ENCODE assay signal across 13 cellular contexts in the genomic region with DNA sequence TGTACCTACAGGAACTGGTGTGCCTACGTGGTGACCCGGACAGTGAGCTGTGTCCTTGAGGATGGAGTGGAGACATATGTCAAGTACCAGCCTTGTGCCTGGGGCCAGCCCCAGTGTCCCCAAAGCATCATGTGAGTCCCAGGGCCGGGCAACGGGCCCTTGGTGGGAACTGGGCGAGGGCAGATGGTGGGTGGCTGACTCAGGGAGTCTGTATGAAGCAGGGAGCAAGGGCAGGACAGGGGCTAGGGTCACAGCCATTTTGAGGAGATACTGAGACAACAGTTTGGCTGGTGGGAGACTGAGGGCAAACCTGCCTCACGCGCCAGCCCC. TPM values are rescaled to one million over a fixed set of nuclear protein-coding genes. Genes with fewer than 3 reads are reported as not detected.
DNase-seq lines count a peak whose midpoint lies in the region; ATAC-seq and TF ChIP-seq lines count a peak whose summit lies in the region.
"Had no signal": no experiment of that assay in that cellular context is flagged by ENCODE, and none has a peak within 500 bp of the region (broad histone marks: within the 10 kb centered on the region; RNA-seq: fewer than 3 reads in every experiment).

No MANE protein-coding gene starts in this region.

- H3K9ac ChIP-seq in muscle layer of colon (ENCODE audit: low read length), result peak overlapping the region; percentile 97

- H3K4me3 ChIP-seq in cardiac fibroblast (replicated peaks in 1 of 2; ENCODE audit: low read depth in 2 of 2, low read length in 2 of 2), result peak overlapping the region; percentile 72 to 93
- peak overlapping the region; percentile 90 to 96 for H3K4me3 ChIP-seq in muscle layer of colon (ENCODE audit: low read depth in 1 of 2, low read length in 2 of 2)
- H3K4me3 ChIP-seq in tibial nerve, result peak overlapping the region in 2 of 4 donors; percentile 39 to 59

- 47 to 59% methylated on average over 7 of the region's 7 CpGs for WGBS in tibial nerve, 2 donors

- H3K9me3 ChIP-seq in muscle layer of colon (ENCODE audit: low read length), result no peaks in the 10 kb centered on the region
- no peaks in the 10 kb centered on the region for H3K9me3 ChIP-seq in tibial nerve

- H3K27me3 ChIP-seq in muscle layer of colon (ENCODE audit: control insufficient read depth in 1 of 2, insufficient read depth in 2 of 2, low read length in 2 of 2) (no peaks in the 10 kb centered on the region), tibial nerve (no peaks in the 10 kb centered on the region)

- H3K4me1 ChIP-seq in muscle layer of colon (ENCODE audit: insufficient read depth, low read length) (peaks cover 70% of the 10 kb centered on the region), tibial nerve (peaks cover 0 to 60% (median 40%) of the 10 kb centered on the region in 4 donors)

- peaks cover 50% of the 10 kb centered on the region for H3K4me1 Mint-ChIP-seq in activated T-cell treated with anti-CD3 and anti-CD28 coated beads, Interleukin-2, amount 50 U/mL, for 72 hours (ENCODE audit: low read depth)

- H3K4me3 Mint-ChIP-seq in activated T-cell treated with anti-CD3 and anti-CD28 coated beads, Interleukin-2, amount 50 U/mL, for 72 hours, result peak overlapping the region; percentile 22 to 76

- no peak for TF ChIP-seq CTCF in cardiac fibroblast (IDR thresholded peaks at IDR 0.05; ENCODE audit: low read depth, low read length)
- no peak for TF ChIP-seq CTCF in tibial nerve (IDR thresholded peaks at IDR 0.05)

- TF ChIP-seq POLR2A in tibial nerve (IDR thresholded peaks at IDR 0.05) (no peak), erythroblast (IDR thresholded peaks at IDR 0.05; ENCODE audit: low read length) (no peak)

- H3K27ac Mint-ChIP-seq in activated T-cell treated with anti-CD3 and anti-CD28 coated beads, Interleukin-2, amount 50 U/mL, for 72 hours, result peak overlapping the region; percentile 79

- no peaks in the 10 kb centered on the region for H3K27me3 Mint-ChIP-seq in activated T-cell treated with anti-CD3 and anti-CD28 coated beads, Interleukin-2, amount 50 U/mL, for 72 hours (ENCODE audit: low read depth)

- no peak for DNase-seq in activated T-cell treated with anti-CD3 and anti-CD28 coated beads, Interleukin-2, amount 50 U/mL, for 72 hours
- DNase-seq in activated T-cell treated with anti-CD3 and anti-CD28 coated beads for 4 hours (no peak), cardiac fibroblast (ENCODE audit: low read depth in 2 of 2) (no peak), tibial nerve (ENCODE audit: low spot score in 2 of 2) (no peak), NCI-H187 (lab: John Stamatoyannopoulos, UW) (no peak), erythroblast (lab: John Stamatoyannopoulos, UW) (no peak)
- DNase-seq: activated CD4-positive, alpha-beta T cell treated with anti-CD3 and anti-CD28 coated beads, Interleukin-2, amount 50 U/mL, for 1 hour; AML-193; NCI-H1092; OCI-M1; stimulated activated CD4-positive, alpha-beta T cell treated with anti-CD3 and anti-CD28 coated beads, Interleukin-12 subunit alpha, Interleukin-12 subunit beta, amount 100 ng/mL, for 4 hours had no signal

- H3K36me3 Mint-ChIP-seq in activated T-cell treated with anti-CD3 and anti-CD28 coated beads, Interleukin-2, amount 50 U/mL, for 72 hours (ENCODE audit: insufficient read depth in 2 of 2), result no peaks in the 10 kb centered on the region

- no peaks in the 10 kb centered on the region for H3K9me3 Mint-ChIP-seq in activated T-cell treated with anti-CD3 and anti-CD28 coated beads, Interleukin-2, amount 50 U/mL, for 72 hours

- ATAC-seq in activated T-cell treated with anti-CD3 and anti-CD28 coated beads, Interleukin-2, amount 50 U/mL, for 72 hours (replicated peaks in 1 of 2), result no peak
- ATAC-seq in HG02970 (IDR thresholded peaks at IDR 0.05; ENCODE audit: low FRiP score, unreplicated experiment), result no peak

- H3K36me3 ChIP-seq in muscle layer of colon (ENCODE audit: insufficient read depth, low read length) (peaks cover 17% of the 10 kb centered on the region), tibial nerve (peaks cover 0 to 14% (median 0%) of the 10 kb centered on the region in 3 donors)

- no peak for TF ChIP-seq EP300 in tibial nerve (IDR thresholded peaks at IDR 0.05)

- H3K27ac ChIP-seq in muscle layer of colon (ENCODE audit: low read depth, low read length), result peak overlapping the region; percentile 87
- peak overlapping the region in 3 of 4 donors; percentile 88 to 94 (median 91) for H3K27ac ChIP-seq in tibial nerve

RNA-seq across cellular contexts. Expression of a gene that starts 1.7 kb away (rescaled TPM):
- 1 to 10 TPM in 1 of 2 donors, under 1 TPM in 1; 0.36 to 1.0 TPM for total RNA-seq in activated T-cell treated with anti-CD3 and anti-CD28 coated beads, Interleukin-2, amount 50 U/mL, for 72 hours
- 10 to 100 TPM; 56.6 to 95.1 (median 70.1) TPM for total RNA-seq in tibial nerve

RNA-seq across cellular contexts. Expression of a gene that starts 6.5 kb away (rescaled TPM):
- 10 to 100 TPM; 11.9 to 12.9 TPM for total RNA-seq in activated T-cell treated with anti-CD3 and anti-CD28 coated beads, Interleukin-2, amount 50 U/mL, for 72 hours
- 10 to 100 TPM in 2 of 4 donors, 1 to 10 TPM in 2; 5.1 to 12.2 (median 9.1) TPM for total RNA-seq in tibial nerve

RNA-seq across cellular contexts. Expression of a gene that starts 8.7 kb away (rescaled TPM):
- 100 to 1,000 TPM; 238 to 260 TPM for total RNA-seq in activated T-cell treated with anti-CD3 and anti-CD28 coated beads, Interleukin-2, amount 50 U/mL, for 72 hours
- total RNA-seq in tibial nerve, result 100 to 1,000 TPM; 111 to 217 (median 166) TPM

RNA-seq across cellular contexts. Expression of a gene that starts 28.6 kb away (rescaled TPM):
- total RNA-seq in activated T-cell treated with anti-CD3 and anti-CD28 coated beads, Interleukin-2, amount 50 U/mL, for 72 hours, result 10 to 100 TPM; 12.1 to 16.1 TPM
- total RNA-seq in tibial nerve, result 10 to 100 TPM; 12.1 to 14.4 (median 14.3) TPM

RNA-seq across cellular contexts. Expression of a gene that starts 38.8 kb away (rescaled TPM):
- total RNA-seq in activated T-cell treated with anti-CD3 and anti-CD28 coated beads, Interleukin-2, amount 50 U/mL, for 72 hours, result 1 to 10 TPM in 1 of 2 donors, under 1 TPM in 1; 0.81 to 2.4 TPM
- total RNA-seq in tibial nerve, result 10 to 100 TPM in 1 of 4 donors, 1 to 10 TPM in 3; 2.8 to 15.9 (median 8.4) TPM

Comparison
In these comparisons a context has a peak if more than half of its experiments do, and no peak if none do; other contexts are left out.
1. RNA of a gene that starts 1.7 kb away (total RNA-seq): 56.6 to 95.1 TPM in tibial nerve; 0.36 to 1.0 TPM in activated T-cell treated with anti-CD3 and anti-CD28 coated beads, Interleukin-2, amount 50 U/mL, for 72 hours; every median in the first group is over 10 times any median in the second.